ENCODE assay signal across 8 cellular contexts in the genomic region with DNA sequence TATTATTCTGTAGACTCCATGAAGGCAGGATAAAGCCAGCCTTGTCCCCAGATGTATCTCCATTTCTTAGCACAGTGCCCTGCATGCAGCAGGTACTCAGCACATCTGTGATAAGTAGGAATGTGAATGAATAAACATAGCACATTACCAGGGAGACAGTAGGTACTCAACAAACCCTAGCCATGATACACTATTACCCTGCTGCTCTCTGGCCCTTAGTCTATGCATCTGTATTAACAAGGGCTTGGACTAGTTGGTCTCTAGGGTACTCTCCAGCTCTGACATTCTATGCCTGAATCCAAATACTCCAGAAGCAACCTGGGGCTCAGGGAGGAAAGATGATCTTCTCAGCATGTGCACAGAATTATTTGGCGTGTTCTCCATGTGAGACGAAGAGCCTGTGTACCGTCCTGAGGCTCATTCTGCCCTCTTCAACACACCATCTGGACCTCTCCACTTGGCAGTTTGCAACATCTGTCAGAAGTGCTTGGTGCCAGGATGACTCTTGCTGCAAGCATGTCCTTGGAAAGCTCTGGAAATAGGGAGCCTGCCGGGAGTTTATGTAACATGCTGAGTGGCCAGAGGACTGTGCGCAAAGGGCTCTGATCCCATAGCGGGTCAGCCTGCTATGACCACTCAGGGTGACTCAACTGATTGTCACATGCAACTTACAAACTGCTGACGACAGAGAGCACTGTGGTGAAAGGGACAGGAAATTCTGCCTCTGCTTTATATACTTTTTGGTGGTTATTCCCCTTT.
DNase-seq lines count a peak whose midpoint lies in the region; ATAC-seq and TF ChIP-seq lines count a peak whose summit lies in the region.

No MANE protein-coding gene starts in this region.

- no peak overlapping the region for H3K4me3 ChIP-seq in ascending aorta
- no peak overlapping the region for H3K4me3 ChIP-seq in tibial artery

- H3K9me3 ChIP-seq in ascending aorta (no peaks in the 10 kb centered on the region), tibial artery (no peaks in the 10 kb centered on the region)

- H3K4me1 ChIP-seq in ascending aorta = peaks cover 5 to 16% of the 10 kb centered on the region in 2 donors
- H3K4me1 ChIP-seq in tibial artery = peaks cover 0 to 49% (median 18%) of the 10 kb centered on the region in 4 donors

- ATAC-seq in GM19328 (IDR thresholded peaks at IDR 0.05; ENCODE audit: unreplicated experiment) (no peak), HG02798 (IDR thresholded peaks at IDR 0.05; ENCODE audit: poor library complexity, unreplicated experiment) (no peak), HG03460 (IDR thresholded peaks at IDR 0.05; ENCODE audit: unreplicated experiment) (no peak)

- H3K27ac ChIP-seq in ascending aorta = peak overlapping the region; percentile 62 to 79
- H3K27ac ChIP-seq in tibial artery = peak overlapping the region; percentile 82 to 86

- TF ChIP-seq CTCF in ascending aorta (IDR thresholded peaks at IDR 0.05) (no peak), tibial artery (IDR thresholded peaks at IDR 0.05) (peak in 1 of 2 experiments; percentile 20)

- H3K27me3 ChIP-seq in ascending aorta = no peaks in the 10 kb centered on the region
- no peaks in the 10 kb centered on the region for H3K27me3 ChIP-seq in tibial artery

- intact Hi-C loops in ascending aorta (cut with DNase I) (loop anchor here (1.0 to 5.0 kb wide), 3 partner anchors 14 to 1134 kb away; a partner anchor contains a TSS), tibial artery (cut with DNase I; ENCODE audit: low total_unique reads) (loop anchor here (10.0 kb wide), 1 partner anchor 159 kb away; no protein-coding TSS in a partner anchor)

- no peaks in the 10 kb centered on the region for H3K36me3 ChIP-seq in ascending aorta
- no peaks in the 10 kb centered on the region for H3K36me3 ChIP-seq in tibial artery

- DNase-seq in MV-4-11 (lab: John Stamatoyannopoulos, UW) (peak; percentile 9), ascending aorta (ENCODE audit: low spot score in 2 of 2) (peak; percentile 91 to 97), hepatic stellate cell (ENCODE audit: low spot score) (peak; percentile 77), tibial artery (peak; percentile 97 to 98), NCI-H1436 treated with DMSO at 0.1 percent for 48 hours (lab: John Stamatoyannopoulos, UW) (no peak)
